Comparison of ENCODE assay signal across 15 cellular contexts in the genomic region with DNA sequence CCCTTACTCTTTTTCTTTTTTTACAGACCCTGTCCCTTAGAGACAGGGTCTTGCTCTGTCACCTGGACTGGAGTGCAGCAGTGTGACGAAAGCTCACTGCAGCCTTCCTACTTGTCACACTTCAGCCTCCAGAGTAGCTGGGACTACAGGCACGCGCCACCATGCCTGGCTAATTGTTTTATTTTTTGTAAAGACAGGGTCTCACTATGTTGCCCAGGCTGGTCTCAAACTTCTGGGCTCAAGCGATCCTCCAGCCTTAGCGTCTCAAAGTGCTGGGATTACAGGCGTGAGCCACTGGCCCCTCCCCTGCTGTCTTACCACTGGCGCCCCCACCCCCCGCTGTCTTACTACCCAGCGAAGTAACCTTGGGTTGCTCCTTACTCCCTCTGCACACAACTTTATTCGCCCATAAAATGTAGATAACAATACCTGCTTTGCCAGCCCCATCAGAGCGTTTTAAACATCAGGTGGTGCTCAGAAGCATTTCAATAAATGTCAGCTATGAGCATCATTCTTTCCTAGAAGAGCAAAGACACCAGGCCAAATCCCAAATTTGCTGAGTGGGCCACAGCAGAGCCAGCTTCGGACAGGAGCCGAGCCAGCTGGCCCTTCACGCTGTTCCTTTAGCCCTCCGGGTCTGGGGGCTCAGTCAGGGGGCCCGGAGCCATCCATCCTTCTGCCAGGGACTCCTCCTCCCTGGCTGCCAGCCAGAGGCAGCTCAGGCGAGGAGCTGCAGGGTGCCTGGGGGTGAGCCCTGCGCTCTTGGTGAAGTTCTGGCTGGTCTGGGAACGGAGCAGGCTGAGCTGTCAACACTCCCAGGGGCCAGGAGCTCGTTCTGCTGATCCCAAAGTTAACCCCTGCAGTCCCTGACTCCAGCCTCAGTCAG. TPM values are rescaled to one million over a fixed set of nuclear protein-coding genes. Genes with fewer than 3 reads are reported as not detected.
DNase-seq lines count a peak whose midpoint lies in the region; ATAC-seq and TF ChIP-seq lines count a peak whose summit lies in the region.
"Had no signal": no experiment of that assay in that cellular context is flagged by ENCODE, and none has a peak within 500 bp of the region (broad histone marks: within the 10 kb centered on the region; RNA-seq: fewer than 3 reads in every experiment).

No MANE protein-coding gene starts in this region.

- H3K4me1 Mint-ChIP-seq in GM23338, result peaks cover 28% of the 10 kb centered on the region
- H3K4me1 Mint-ChIP-seq: activated CD4-positive, alpha-beta T cell treated with anti-CD3 and anti-CD28 coated beads, Interleukin-2, amount 10 ng/mL, durations not matched to agents 7 days and 5 days; CD4-positive, CD25-positive, alpha-beta regulatory T cell had no signal

- H3K27ac Mint-ChIP-seq in GM23338, result no peak overlapping the region
- H3K27ac Mint-ChIP-seq: activated CD4-positive, alpha-beta T cell treated with anti-CD3 and anti-CD28 coated beads, Interleukin-2, amount 10 ng/mL, durations not matched to agents 7 days and 5 days had no signal

- no peaks in the 10 kb centered on the region for H3K79me2 ChIP-seq in GM23338 (replicated peaks; ENCODE audit: insufficient read depth)

- TF ChIP-seq CTCF in GM23338 (conservative IDR thresholded peaks at IDR 0.05; ENCODE audit: low read depth in 2 of 2), result no peak
- TF ChIP-seq CTCF in heart left ventricle (IDR thresholded peaks at IDR 0.05), result no peak
- no peak for TF ChIP-seq CTCF in prostate gland (IDR thresholded peaks at IDR 0.05)
- TF ChIP-seq CTCF in GM13977 (IDR thresholded peaks at IDR 0.05; ENCODE audit: extremely low read depth, insufficient read depth, missing control alignments), result no peak

- intact Hi-C loops in heart left ventricle (cut with DNase I), result no loop called here
- intact Hi-C loops in prostate gland (cut with DNase I), result loop anchor here (5.0 kb wide), 1 partner anchor 35 kb away; no protein-coding TSS in a partner anchor

- H3K27me3 Mint-ChIP-seq in GM23338 (ENCODE audit: insufficient read depth, low read depth, poor library complexity), result peaks cover 13% of the 10 kb centered on the region
- H3K27me3 Mint-ChIP-seq: activated CD4-positive, alpha-beta T cell treated with anti-CD3 and anti-CD28 coated beads, Interleukin-2, amount 10 ng/mL, durations not matched to agents 7 days and 5 days had no signal

- H3F3A ChIP-seq in GM23338 (replicated peaks; ENCODE audit: low read depth), result no peaks in the 10 kb centered on the region

- no peak for DNase-seq in GM23338 (ENCODE audit: low spot score)
- DNase-seq in SK-N-DZ (ENCODE audit: low spot score), result peak; percentile 53
- peak; percentile 70 to 93 (median 84) for DNase-seq in heart left ventricle
- DNase-seq in prostate gland (ENCODE audit: low spot score), result peak; percentile 59
- no peak for DNase-seq in GM13977 (ENCODE audit: low spot score)
- no peak for DNase-seq in KBM-7
- DNase-seq in activated CD4-positive, alpha-beta T cell treated with anti-CD3 and anti-CD28 coated beads, Interleukin-2, amount 50 U/mL, for 4 hours, result no peak
- DNase-seq in stimulated activated CD4-positive, alpha-beta T cell treated with anti-CD3 and anti-CD28 coated beads, Interleukin-12 subunit alpha, Interleukin-12 subunit beta, amount 100 ng/mL, for 4 hours, result no peak
- DNase-seq: activated CD4-positive, alpha-beta T cell treated with anti-CD3 and anti-CD28 coated beads, Interleukin-2, amount 10 ng/mL, durations not matched to agents 7 days and 5 days; CD4-positive, CD25-positive, alpha-beta regulatory T cell; MM.1S; stimulated activated CD4-positive, alpha-beta T cell treated with anti-CD3 and anti-CD28 coated beads, Interleukin-2, amount 100 ng/mL, for 24 hours had no signal

- H3K4me3 Mint-ChIP-seq in GM23338, result peak overlapping the region; percentile 10; the same call in 1 of the 3 replicates
- H3K4me3 Mint-ChIP-seq: activated CD4-positive, alpha-beta T cell treated with anti-CD3 and anti-CD28 coated beads, Interleukin-2, amount 10 ng/mL, durations not matched to agents 7 days and 5 days; CD4-positive, CD25-positive, alpha-beta regulatory T cell had no signal

- 34 to 54% (median 38%) methylated on average over 13 to 20 of the region's 20 CpGs for WGBS in heart left ventricle, 4 donors
- WGBS in prostate gland, result 26% methylated on average over 19 of the region's 20 CpGs

- H3K4me2 ChIP-seq in GM23338, result peak overlapping the region; percentile 55; the same call in 1 of the 2 replicates

- ATAC-seq in GM23338 (peak; percentile 81), heart left ventricle (peak; percentile 76 to 86 (median 80))
- ATAC-seq: esophagus mucosa, GM12878 had no signal

- 0 out of 2 replicates have a peak, but pooled peaks cover 5% of the 10 kb centered on the region for H3K9me2 ChIP-seq in GM23338 (ENCODE audit: insufficient read depth)

- H4K20me1 ChIP-seq in GM23338 (replicated peaks; ENCODE audit: insufficient read depth), result no peaks in the 10 kb centered on the region

- no peaks in the 10 kb centered on the region for H3K36me3 ChIP-seq in GM23338 (ENCODE audit: insufficient read depth)
- H3K36me3 ChIP-seq in heart left ventricle, result no peaks in the 10 kb centered on the region
- no peaks in the 10 kb centered on the region for H3K36me3 ChIP-seq in prostate gland
- H3K36me3 ChIP-seq: suprapubic skin had no signal

- H3K36me3 Mint-ChIP-seq in GM23338 (ENCODE audit: low read depth), result no peaks in the 10 kb centered on the region; the same call in 2 of the 3 replicates
- H3K36me3 Mint-ChIP-seq: CD4-positive, CD25-positive, alpha-beta regulatory T cell had no signal

- in situ Hi-C loops in GM13977 (cut with MboI; ENCODE audit: low pct_unique_long_range_greater_than_20kb, low sequenced_read_pairs, unreplicated experiment) (no loop called here), KBM-7 (cut with MboI; ENCODE audit: low pct_unique_long_range_greater_than_20kb, low sequenced_read_pairs) (no loop called here)

- no peak overlapping the region for H3K27ac ChIP-seq in GM23338 (ENCODE audit: low read depth)
- peak overlapping the region; percentile 62 to 97 (median 90) for H3K27ac ChIP-seq in heart left ventricle
- H3K27ac ChIP-seq in prostate gland, result peak overlapping the region; percentile 33 to 66
- H3K27ac ChIP-seq: suprapubic skin had no signal

- no peaks in the 10 kb centered on the region for H3K27me3 ChIP-seq in GM23338 (ENCODE audit: insufficient read depth)
- no peaks in the 10 kb centered on the region for H3K27me3 ChIP-seq in heart left ventricle
- no peaks in the 10 kb centered on the region for H3K27me3 ChIP-seq in prostate gland (replicated peaks; ENCODE audit: insufficient read depth)
- H3K27me3 ChIP-seq: suprapubic skin had no signal

- H3K4me3 ChIP-seq in GM23338 (no peak overlapping the region), heart left ventricle (peak overlapping the region in 4 of 12 donors; percentile 10 to 36 (median 30)), prostate gland (no peak overlapping the region)
- H3K4me3 ChIP-seq: GM12878, suprapubic skin had no signal

- no peaks in the 10 kb centered on the region for H3K9me3 ChIP-seq in heart left ventricle
- H3K9me3 ChIP-seq in prostate gland, result no peaks in the 10 kb centered on the region
- H3K9me3 ChIP-seq: suprapubic skin had no signal

- H3K4me1 ChIP-seq in GM23338 (ENCODE audit: insufficient read depth) (peaks cover 10% of the 10 kb centered on the region), heart left ventricle (peaks cover 3 to 97% (median 64%) of the 10 kb centered on the region in 12 donors), prostate gland (replicated peaks) (peaks cover 9% of the 10 kb centered on the region)

- peak overlapping the region; percentile 93 for H2AFZ ChIP-seq in GM23338

- TF ChIP-seq POLR2A in heart left ventricle (IDR thresholded peaks at IDR 0.05) (peak in 1 of 2 donors; percentile 19), prostate gland (IDR thresholded peaks at IDR 0.05) (peak; percentile 22)

- no peaks in the 10 kb centered on the region; the same call in 2 of the 3 replicates for H3K9me3 Mint-ChIP-seq in GM23338
- H3K9me3 Mint-ChIP-seq: activated CD4-positive, alpha-beta T cell treated with anti-CD3 and anti-CD28 coated beads, Interleukin-2, amount 10 ng/mL, durations not matched to agents 7 days and 5 days; CD4-positive, CD25-positive, alpha-beta regulatory T cell had no signal

TF ChIP-seq in GM23338, 12 proteins besides CTCF, POLR2A, EP300 and RAD21 (continues in another document):
- TF ChIP-seq STAT1 (IDR thresholded peaks at IDR 0.05; ENCODE audit: unreplicated experiment), result no peak
- TF ChIP-seq JUNB (IDR thresholded peaks at IDR 0.05; ENCODE audit: unreplicated experiment), result no peak

RNA-seq across cellular contexts. Expression of gene SRL, which starts 24.4 kb away (rescaled TPM):
- total RNA-seq in GM23338 (2014; rRNA removed; shearing (Covaris generic)), result not detected in 2 replicates
- polyA plus RNA-seq in GM23338 (2016; fragmentation: Nextera tagmentation; extraction: Ambion mirVana), result not detected in 2 replicates
- polyA plus RNA-seq in SK-N-DZ (2014; cell fraction: cytosol; rRNA removed), result 0.08 and 0.31 TPM in 2 replicates
- 0.05 TPM in 1 of 2 replicates, not detected in the other for polyA plus RNA-seq in SK-N-DZ (2014; cell fraction: nucleus; rRNA removed)
- total RNA-seq in heart left ventricle, result 100 to 1,000 TPM; 372 to 760 (median 534) TPM
- 100 to 1,000 TPM; 218 to 394 TPM for polyA plus RNA-seq in heart left ventricle
- total RNA-seq in prostate gland, result 1 to 10 TPM; 2.6 to 5.3 TPM
- total RNA-seq: activated CD4-positive, alpha-beta T cell treated with anti-CD3 and anti-CD28 coated beads, Interleukin-2, amount 10 ng/mL, durations not matched to agents 7 days and 5 days; CD4-positive, CD25-positive, alpha-beta regulatory T cell; GM12878 had no signal
- polyA plus RNA-seq: CD4-positive, CD25-positive, alpha-beta regulatory T cell; GM12878 had no signal

RNA-seq across cellular contexts. Expression of gene TFAP4, which starts 55.3 kb away (rescaled TPM):
- total RNA-seq in GM23338 (2014; rRNA removed; shearing (Covaris generic)), result 19.3 and 20.7 TPM in 2 replicates
- polyA plus RNA-seq in GM23338 (2016; fragmentation: Nextera tagmentation; extraction: Ambion mirVana) (8.6 and 9.6 TPM in 2 replicates), heart left ventricle (1 to 10 TPM; 2.5 to 3.1 TPM)
- 26.4 and 28.4 TPM in 2 replicates for polyA plus RNA-seq in SK-N-DZ (2014; cell fraction: cytosol; rRNA removed)
- polyA plus RNA-seq in SK-N-DZ (2014; cell fraction: nucleus; rRNA removed), result 29.5 and 31.0 TPM in 2 replicates
- total RNA-seq in heart left ventricle (1 to 10 TPM; 1.7 to 5.5 (median 3.3) TPM), prostate gland (10 to 100 TPM in 1 of 2 donors, 1 to 10 TPM in 1; 9.0 to 12.8 TPM)

Comparison
In these comparisons a context has a peak if more than half of its experiments do, and no peak if none do; other contexts are left out.
1. DNase-seq: peak in SK-N-DZ (single experiment), heart left ventricle (5 of 5) and prostate gland (single experiment); none in GM23338 (single experiment), GM13977 (single experiment), KBM-7 (single experiment), activated CD4-positive, alpha-beta T cell treated with anti-CD3 and anti-CD28 coated beads, Interleukin-2, amount 50 U/mL, for 4 hours (0 of 2) and stimulated activated CD4-positive, alpha-beta T cell treated with anti-CD3 and anti-CD28 coated beads, Interleukin-12 subunit alpha, Interleukin-12 subunit beta, amount 100 ng/mL, for 4 hours (single experiment).
2. RNA of gene SRL, which starts 24.4 kb away (total RNA-seq): 372 to 760 TPM in heart left ventricle; 2.6 to 5.3 TPM in prostate gland and not detected in GM23338; every median in the first group is over 10 times any median in the second.